In the genomic region with DNA sequence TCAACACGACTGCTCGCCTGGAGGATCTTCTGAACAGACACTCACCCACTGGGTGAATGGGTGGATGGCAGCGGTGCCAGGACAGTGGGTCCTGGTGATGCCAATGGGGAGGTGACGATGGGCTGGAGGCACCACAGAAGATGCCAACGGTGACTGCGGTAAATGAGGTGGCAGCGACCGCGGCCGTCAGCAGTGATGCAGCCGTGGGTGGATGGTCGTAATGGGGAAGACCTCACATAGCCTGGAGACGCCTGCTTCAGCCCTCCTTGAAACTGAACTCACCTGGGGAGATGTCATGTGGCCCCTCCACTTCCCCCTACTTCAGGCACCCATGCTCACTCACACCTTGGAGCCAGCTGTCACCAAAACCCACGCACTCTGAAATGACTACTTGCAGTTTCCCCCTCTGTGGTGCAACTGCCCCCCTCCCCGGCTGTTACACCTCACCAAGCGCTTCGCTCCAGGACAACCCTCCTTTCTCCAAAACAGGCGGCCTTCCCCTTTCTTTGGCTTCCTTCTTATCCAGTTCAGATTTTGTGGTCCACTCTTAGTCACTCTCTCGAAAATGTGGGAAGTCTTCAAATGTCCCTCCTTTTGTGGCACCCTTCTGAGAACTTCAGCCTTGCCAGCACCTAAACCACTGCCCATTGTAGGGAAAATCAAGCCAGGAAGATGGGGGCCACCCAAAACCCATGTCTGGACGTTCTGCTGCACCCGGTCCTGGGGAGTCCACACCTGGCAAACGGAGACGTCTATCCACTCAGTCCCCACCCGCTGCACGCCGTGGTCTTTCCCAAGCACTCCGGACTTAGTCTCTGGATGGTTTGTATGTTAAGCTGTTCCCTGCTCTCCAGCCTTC, we compare ENCODE assay signal across 9 cellular contexts. TPM values are rescaled to one million over a fixed set of nuclear protein-coding genes. Genes with fewer than 3 reads are reported as not detected.
DNase-seq lines count a peak whose midpoint lies in the region; ATAC-seq and TF ChIP-seq lines count a peak whose summit lies in the region.
"Had no signal": no experiment of that assay in that cellular context is flagged by ENCODE, and none has a peak within 500 bp of the region (broad histone marks: within the 10 kb centered on the region; RNA-seq: fewer than 3 reads in every experiment).

No MANE protein-coding gene starts in this region.

- intact Hi-C loops in dorsolateral prefrontal cortex (cut with DNase I): no loop called here

- no peak overlapping the region for H3K27ac ChIP-seq in dorsolateral prefrontal cortex

- H3K27me3 ChIP-seq in H7 (ENCODE audit: control insufficient read depth, insufficient read depth, low read length): peaks cover 2% of the 10 kb centered on the region; the same call in 1 of the 2 replicates
- H3K27me3 ChIP-seq in dorsolateral prefrontal cortex: peaks cover 0 to 54% (median 27%) of the 10 kb centered on the region in 45 donors

- no peak overlapping the region for H3K4me3 ChIP-seq in H7 (ENCODE audit: insufficient read depth, low read depth, low read length)
- H3K4me3 ChIP-seq in dorsolateral prefrontal cortex: no peak overlapping the region

- DNase-seq in activated CD4-positive, alpha-beta T cell treated with anti-CD3 and anti-CD28 coated beads for 48 hours: peak; percentile 77
- no peak for DNase-seq in activated CD4-positive, alpha-beta T cell treated with anti-CD3 and anti-CD28 coated beads for 4 hours
- peak in 2 of 3 experiments; percentile 37 to 39 for DNase-seq in activated CD8-positive, alpha-beta memory T cell treated with anti-CD3 and anti-CD28 coated beads for 48 hours (ENCODE audit: low read depth in 2 of 3, low spot score in 2 of 3)
- peak; percentile 62 to 63 for DNase-seq in stimulated activated CD8-positive, alpha-beta memory T cell treated with anti-CD3 and anti-CD28 coated beads, Interleukin-15, amount 100 ng/mL, for 48 hours (ENCODE audit: low read depth in 2 of 2)
- DNase-seq in NCI-H1436 treated with DMSO at 0.1 percent for 48 hours (lab: John Stamatoyannopoulos, UW): no peak
- DNase-seq in H7: no peak
- DNase-seq in dorsolateral prefrontal cortex: no peak

- TF ChIP-seq CTCF in dorsolateral prefrontal cortex (IDR thresholded peaks at IDR 0.05 in 54 of 56, conservative IDR thresholded peaks at IDR 0.05 in 2 of 56; ENCODE audit: low read depth in 1 of 56, partially characterized antibody in 56 of 56): no peak

- peak; percentile 85 for ATAC-seq in HG02798 (IDR thresholded peaks at IDR 0.05; ENCODE audit: poor library complexity, unreplicated experiment)

- no peaks in the 10 kb centered on the region for H3K36me3 ChIP-seq in H7 (replicated peaks; ENCODE audit: control insufficient read depth, insufficient read depth, low read length)

RNA-seq across cellular contexts. Expression of a gene that starts 10.4 kb away (rescaled TPM):
- total RNA-seq in H7 (2014; rRNA removed; shearing (Covaris generic)): not detected in 2 replicates
- total RNA-seq in dorsolateral prefrontal cortex: under 1 TPM in 1 of 120 experiments, not detected in 119; 0.35 TPM
- total RNA-seq: frontal cortex had no signal

RNA-seq across cellular contexts. Expression of a gene that starts 14.2 kb away (rescaled TPM):
- 76.0 and 79.3 TPM in 2 replicates for total RNA-seq in H7 (2014; rRNA removed; shearing (Covaris generic))
- total RNA-seq in dorsolateral prefrontal cortex: 100 to 1,000 TPM in 4 of 120 experiments, 10 to 100 TPM in 116; 61.5 to 125 (median 76.3) TPM

RNA-seq across cellular contexts. Expression of a gene that starts 19.9 kb away (rescaled TPM):
- total RNA-seq in H7 (2014; rRNA removed; shearing (Covaris generic)): 13.5 and 20.0 TPM in 2 replicates
- total RNA-seq in dorsolateral prefrontal cortex: 10 to 100 TPM in 114 of 120 experiments, 1 to 10 TPM in 6; 7.8 to 28.3 (median 16.0) TPM

RNA-seq across cellular contexts. Expression of a gene that starts 44.0 kb away (rescaled TPM):
- total RNA-seq in H7 (2014; rRNA removed; shearing (Covaris generic)): 29.2 and 30.8 TPM in 2 replicates
- total RNA-seq in dorsolateral prefrontal cortex: 100 to 1,000 TPM in 117 of 120 experiments, 10 to 100 TPM in 3; 69.5 to 175 (median 137) TPM

Comparison
In these comparisons a context has a peak if more than half of its experiments do, and no peak if none do; other contexts are left out.
1. DNase-seq: peak in activated CD4-positive, alpha-beta T cell treated with anti-CD3 and anti-CD28 coated beads for 48 hours (single experiment), activated CD8-positive, alpha-beta memory T cell treated with anti-CD3 and anti-CD28 coated beads for 48 hours (2 of 3) and stimulated activated CD8-positive, alpha-beta memory T cell treated with anti-CD3 and anti-CD28 coated beads, Interleukin-15, amount 100 ng/mL, for 48 hours (2 of 2); none in activated CD4-positive, alpha-beta T cell treated with anti-CD3 and anti-CD28 coated beads for 4 hours (0 of 2), NCI-H1436 treated with DMSO at 0.1 percent for 48 hours (single experiment), H7 (single experiment) and dorsolateral prefrontal cortex (0 of 10).